8 cellular contexts compared by ENCODE assay signal in the genomic region with DNA sequence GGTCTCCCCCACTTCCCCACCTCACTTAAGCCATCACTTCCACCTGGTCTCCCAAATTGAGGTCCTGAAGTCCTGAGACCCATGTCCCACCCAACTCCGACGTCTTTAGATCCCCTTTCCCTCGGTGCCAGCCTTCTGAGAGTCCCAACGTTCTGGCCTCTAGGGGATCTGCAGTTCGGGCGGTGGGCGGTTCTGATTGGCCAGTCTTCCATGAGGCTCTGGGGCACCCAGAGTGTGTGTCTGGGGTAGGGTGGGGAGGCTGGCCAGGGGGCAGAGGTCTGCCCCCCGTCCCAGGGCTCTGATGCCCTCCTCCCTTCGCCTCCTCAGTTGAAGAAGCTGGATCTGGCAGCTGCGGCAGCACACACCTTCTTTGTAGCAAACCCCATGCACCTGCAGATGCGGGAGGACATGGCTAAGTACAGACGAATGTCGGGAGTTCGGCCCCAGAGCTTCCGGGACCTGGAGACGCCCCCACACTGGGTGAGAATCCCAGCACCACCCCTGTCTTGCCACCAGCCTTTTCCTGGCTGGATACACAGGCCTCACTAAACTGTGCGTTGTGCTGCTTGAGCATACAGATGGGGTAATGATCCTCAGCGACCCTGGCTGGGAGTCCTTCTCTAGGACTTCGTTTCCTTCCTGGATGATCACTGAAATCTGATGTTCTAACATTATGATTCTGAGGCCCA. TPM values are rescaled to one million over a fixed set of nuclear protein-coding genes. Genes with fewer than 3 reads are reported as not detected.
DNase-seq lines count a peak whose midpoint lies in the region; ATAC-seq, FAIRE-seq and TF ChIP-seq lines count a peak whose summit lies in the region.

No MANE protein-coding gene starts in this region.

- no peaks in the 10 kb centered on the region for H4K20me1 ChIP-seq in keratinocyte (ENCODE audit: control insufficient read depth, extremely low read depth, insufficient read depth, low read length)

- WGBS in thyroid gland, 2 donors = 53 to 57% methylated on average over 10 to 16 of the region's 19 CpGs

- H3K36me3 ChIP-seq in cardiac muscle cell = peaks cover 20% of the 10 kb centered on the region
- H3K36me3 ChIP-seq in ascending aorta = peaks cover 10 to 27% of the 10 kb centered on the region in 2 donors
- H3K36me3 ChIP-seq in keratinocyte (ENCODE audit: control insufficient read depth in 2 of 2, extremely low read depth in 1 of 2, insufficient read depth in 2 of 2, low read length in 2 of 2) = no peaks in the 10 kb centered on the region
- no peaks in the 10 kb centered on the region for H3K36me3 ChIP-seq in thyroid gland

- H3K9me1 ChIP-seq in keratinocyte (ENCODE audit: control insufficient read depth, extremely low read depth, insufficient read depth, low read length) = no peaks in the 10 kb centered on the region

- FAIRE-seq in keratinocyte (lab: Jason Lieb, UNC) = no peak

- peak overlapping the region; percentile 75 for H3K27ac ChIP-seq in cardiac muscle cell
- H3K27ac ChIP-seq in ascending aorta = peak overlapping the region; percentile 90
- no peak overlapping the region for H3K27ac ChIP-seq in keratinocyte (ENCODE audit: control insufficient read depth, insufficient read depth, low read length)
- H3K27ac ChIP-seq in thyroid gland = peak overlapping the region in 2 of 3 donors; percentile 70 to 80

- ATAC-seq in GM18867 (IDR thresholded peaks at IDR 0.05; ENCODE audit: unreplicated experiment) (no peak), GM19023 (IDR thresholded peaks at IDR 0.05; ENCODE audit: unreplicated experiment) (no peak)

- dilution Hi-C loops in keratinocyte (cut with MboI; ENCODE audit: extremely low pct_ligation_motif_present, low sequenced_read_pairs) = no loop called here

- H3K4me1 ChIP-seq in cardiac muscle cell (ENCODE audit: low read depth) (peaks cover 9% of the 10 kb centered on the region), ascending aorta (peaks cover 0 to 17% of the 10 kb centered on the region in 2 donors), keratinocyte (ENCODE audit: control insufficient read depth, extremely low read depth, insufficient read depth, low read length) (peaks cover 12% of the 10 kb centered on the region), thyroid gland (peaks cover 8 to 11% of the 10 kb centered on the region in 2 donors)

- H3K9me3 ChIP-seq in cardiac muscle cell (ENCODE audit: low read depth) (no peaks in the 10 kb centered on the region), ascending aorta (no peaks in the 10 kb centered on the region), keratinocyte (ENCODE audit: control insufficient read depth, low read depth, low read length) (no peaks in the 10 kb centered on the region), thyroid gland (no peaks in the 10 kb centered on the region)

- H3K4me3 ChIP-seq in cardiac muscle cell (peak overlapping the region; percentile 61), ascending aorta (peak overlapping the region; percentile 74 to 94), keratinocyte (ENCODE audit: control insufficient read depth in 2 of 3, extremely low read depth in 1 of 3, insufficient read depth in 2 of 3, low read depth in 1 of 3, low read length in 3 of 3) (peak overlapping the region; percentile 62 to 83 (median 82)), thyroid gland (replicated peaks in 1 of 3) (peak overlapping the region in 2 of 3 donors; percentile 61 to 93)

- DNase-seq in cardiac muscle cell (ENCODE audit: low read depth in 1 of 2, low spot score in 1 of 2) (peak in 1 of 2 donors; percentile 54), cardiac septum (ENCODE audit: low spot score) (no peak), ascending aorta (ENCODE audit: low spot score in 2 of 2) (no peak), keratinocyte (ENCODE audit: low read depth, low spot score) (no peak), thyroid gland (no peak), NCI-H146 (lab: John Stamatoyannopoulos, UW) (no peak)

- no peaks in the 10 kb centered on the region for H3K27me3 ChIP-seq in cardiac muscle cell
- no peaks in the 10 kb centered on the region for H3K27me3 ChIP-seq in ascending aorta
- peaks cover 42% of the 10 kb centered on the region for H3K27me3 ChIP-seq in keratinocyte (ENCODE audit: control insufficient read depth, extremely low read depth, insufficient read depth, low read length)
- no peaks in the 10 kb centered on the region for H3K27me3 ChIP-seq in thyroid gland

- peak overlapping the region; percentile 85 for H3K4me2 ChIP-seq in keratinocyte (ENCODE audit: control insufficient read depth, extremely low read depth, insufficient read depth, low read depth, low read length)

- H3K79me2 ChIP-seq in keratinocyte (ENCODE audit: control insufficient read depth, insufficient read depth, low read length) = no peaks in the 10 kb centered on the region

- intact Hi-C loops in cardiac septum (cut with DNase I) (loop anchor here (5.0 kb wide), 3 partner anchors 62 to 217 kb away; partner anchors contain the start of genes MLF2 and PTMS), ascending aorta (cut with DNase I) (loop anchor here (2.0 to 5.0 kb wide), 3 partner anchors 21 to 222 kb away; partner anchors contain the start of genes CDCA3, CHD4 and ZNF384), thyroid gland (cut with DNase I) (loop anchor here (10.0 kb wide), 1 partner anchor 205 kb away; no protein-coding TSS in a partner anchor)

- peak; percentile 20 for TF ChIP-seq CTCF in cardiac muscle cell (IDR thresholded peaks at IDR 0.05; ENCODE audit: low read depth, low read length)
- no peak for TF ChIP-seq CTCF in ascending aorta (IDR thresholded peaks at IDR 0.05)
- peak in 1 of 3 experiments; percentile 14 for TF ChIP-seq CTCF in keratinocyte (optimal IDR thresholded peaks at IDR 0.05 in 1 of 3, IDR thresholded peaks at IDR 0.05 in 1 of 3, conservative IDR thresholded peaks at IDR 0.05 in 1 of 3; ENCODE audit: extremely low read depth in 1 of 3, insufficient read depth in 2 of 3, low read length in 3 of 3)
- peak in 2 of 6 experiments; percentile 14 to 19 for TF ChIP-seq CTCF in thyroid gland (IDR thresholded peaks at IDR 0.05)

- TF ChIP-seq POLR2A in thyroid gland (IDR thresholded peaks at IDR 0.05) = no peak

- peak overlapping the region; percentile 71 for H3K9ac ChIP-seq in keratinocyte (ENCODE audit: control insufficient read depth, extremely low read depth, insufficient read depth, low read length)

- peak overlapping the region; percentile 89 for H2AFZ ChIP-seq in keratinocyte (ENCODE audit: control insufficient read depth, low read length)

RNA-seq across cellular contexts. Expression of gene P3H3, which starts 1.5 kb away (rescaled TPM):
- total RNA-seq in cardiac muscle cell (11.6 and 19.7 TPM in 2 replicates), cardiac septum (25.7 TPM), ascending aorta (62.2 TPM), thyroid gland (10 to 100 TPM; 13.6 to 27.9 (median 20.3) TPM)
- polyA plus RNA-seq in cardiac muscle cell (13.7 and 18.2 TPM in 2 replicates), keratinocyte (3.9 to 5.7 TPM (median 4.2 TPM) in 3 replicates)
- 1.6 TPM for polyA plus RNA-seq in keratinocyte (2011; ENCODE audit: low read depth)
- polyA plus RNA-seq in keratinocyte (2011; cell fraction: cytosol; rRNA removed) = 1.2 and 3.1 TPM in 2 replicates
- 8.5 and 10.8 TPM in 2 replicates for polyA plus RNA-seq in keratinocyte (2011; cell fraction: nucleus; rRNA removed)
- 3.0 and 9.1 TPM in 2 replicates for polyA plus RNA-seq in keratinocyte (2012; ENCODE audit: low replicate concordance)
- 3.7 to 7.5 TPM (median 3.9 TPM) in 3 replicates for polyA minus RNA-seq in keratinocyte
- polyA minus RNA-seq in keratinocyte (2011; cell fraction: cytosol; rRNA and poly(A)+ RNA removed) = 3.5 TPM
- 7.2 and 7.4 TPM in 2 replicates for polyA minus RNA-seq in keratinocyte (2011; cell fraction: nucleus; rRNA and poly(A)+ RNA removed)

RNA-seq across cellular contexts. Expression of gene GPR162, which starts 8.1 kb away (rescaled TPM):
- 41.1 and 51.0 TPM in 2 replicates for total RNA-seq in cardiac muscle cell
- 29.2 and 38.6 TPM in 2 replicates for polyA plus RNA-seq in cardiac muscle cell
- total RNA-seq in cardiac septum = 5.7 TPM
- total RNA-seq in ascending aorta = 9.4 TPM
- 0.05 to 0.10 TPM (median 0.09 TPM) in 3 replicates for polyA plus RNA-seq in keratinocyte
- polyA plus RNA-seq in keratinocyte (2011; ENCODE audit: low read depth) = not detected
- not detected in 2 replicates for polyA plus RNA-seq in keratinocyte (2011; cell fraction: cytosol; rRNA removed)
- 0.14 TPM in 1 of 2 replicates, not detected in the other for polyA plus RNA-seq in keratinocyte (2011; cell fraction: nucleus; rRNA removed)
- 0.10 TPM in 1 of 2 replicates, not detected in the other for polyA plus RNA-seq in keratinocyte (2012; ENCODE audit: low replicate concordance)
- polyA minus RNA-seq in keratinocyte = not detected in 3 replicates
- polyA minus RNA-seq in keratinocyte (2011; cell fraction: cytosol; rRNA and poly(A)+ RNA removed) = not detected
- polyA minus RNA-seq in keratinocyte (2011; cell fraction: nucleus; rRNA and poly(A)+ RNA removed) = not detected in 2 replicates
- total RNA-seq in thyroid gland = 1 to 10 TPM in 1 of 4 donors, under 1 TPM in 3; 0.34 to 1.1 (median 0.56) TPM

RNA-seq across cellular contexts. Expression of gene GNB3, which starts 11.0 kb away (rescaled TPM):
- 3.0 and 5.2 TPM in 2 replicates for total RNA-seq in cardiac muscle cell
- 1.7 and 2.1 TPM in 2 replicates for polyA plus RNA-seq in cardiac muscle cell
- 9.7 TPM for total RNA-seq in cardiac septum
- total RNA-seq in ascending aorta = 10.4 TPM
- 0.41 to 0.94 TPM (median 0.80 TPM) in 3 replicates for polyA plus RNA-seq in keratinocyte
- polyA plus RNA-seq in keratinocyte (2011; ENCODE audit: low read depth) = not detected
- 0.16 TPM in 2 replicates for polyA plus RNA-seq in keratinocyte (2011; cell fraction: cytosol; rRNA removed)
- 4.2 and 5.9 TPM in 2 replicates for polyA plus RNA-seq in keratinocyte (2011; cell fraction: nucleus; rRNA removed)
- polyA plus RNA-seq in keratinocyte (2012; ENCODE audit: low replicate concordance) = 0.44 and 0.77 TPM in 2 replicates
- 0.64 to 0.98 TPM (median 0.89 TPM) in 3 replicates for polyA minus RNA-seq in keratinocyte
- polyA minus RNA-seq in keratinocyte (2011; cell fraction: cytosol; rRNA and poly(A)+ RNA removed) = not detected
- 0.93 and 1.3 TPM in 2 replicates for polyA minus RNA-seq in keratinocyte (2011; cell fraction: nucleus; rRNA and poly(A)+ RNA removed)
- total RNA-seq in thyroid gland = 1 to 10 TPM in 3 of 4 donors, under 1 TPM in 1; 0.39 to 3.0 (median 2.1) TPM

RNA-seq across cellular contexts. Expression of gene CDCA3, which starts 21.4 kb away (rescaled TPM):
- total RNA-seq in cardiac muscle cell (11.5 and 42.8 TPM in 2 replicates), cardiac septum (0.65 TPM), ascending aorta (not detected), thyroid gland (1 to 10 TPM in 2 of 4 donors, under 1 TPM in 2; 0.73 to 1.3 (median 0.90) TPM)
- polyA plus RNA-seq in cardiac muscle cell (10.4 and 84.9 TPM in 2 replicates), keratinocyte (2.1 to 16.9 TPM (median 15.0 TPM) in 3 replicates)
- 0.62 TPM for polyA plus RNA-seq in keratinocyte (2011; ENCODE audit: low read depth)
- polyA plus RNA-seq in keratinocyte (2011; cell fraction: cytosol; rRNA removed) = 3.6 and 4.7 TPM in 2 replicates
- 7.3 and 8.3 TPM in 2 replicates for polyA plus RNA-seq in keratinocyte (2011; cell fraction: nucleus; rRNA removed)
- 0.55 and 15.7 TPM in 2 replicates for polyA plus RNA-seq in keratinocyte (2012; ENCODE audit: low replicate concordance)
- polyA minus RNA-seq in keratinocyte = 3.0 to 10.4 TPM (median 7.5 TPM) in 3 replicates
- 22.4 TPM for polyA minus RNA-seq in keratinocyte (2011; cell fraction: cytosol; rRNA and poly(A)+ RNA removed)
- polyA minus RNA-seq in keratinocyte (2011; cell fraction: nucleus; rRNA and poly(A)+ RNA removed) = 5.0 and 9.8 TPM in 2 replicates

RNA-seq across cellular contexts. Expression of gene USP5, which starts 22.3 kb away (rescaled TPM):
- total RNA-seq in cardiac muscle cell (145 and 150 TPM in 2 replicates), cardiac septum (83.5 TPM), ascending aorta (46.2 TPM), thyroid gland (10 to 100 TPM; 34.7 to 68.6 (median 58.9) TPM)
- polyA plus RNA-seq in cardiac muscle cell (156 TPM in 2 replicates), keratinocyte (58.3 to 84.1 TPM (median 67.2 TPM) in 3 replicates)
- 31.2 TPM for polyA plus RNA-seq in keratinocyte (2011; ENCODE audit: low read depth)
- polyA plus RNA-seq in keratinocyte (2011; cell fraction: cytosol; rRNA removed) = 42.8 and 66.5 TPM in 2 replicates
- polyA plus RNA-seq in keratinocyte (2011; cell fraction: nucleus; rRNA removed) = 94.0 and 116 TPM in 2 replicates
- polyA plus RNA-seq in keratinocyte (2012; ENCODE audit: low replicate concordance) = 44.4 and 76.0 TPM in 2 replicates
- polyA minus RNA-seq in keratinocyte = 122 to 148 TPM (median 148 TPM) in 3 replicates
- 95.2 TPM for polyA minus RNA-seq in keratinocyte (2011; cell fraction: cytosol; rRNA and poly(A)+ RNA removed)
- polyA minus RNA-seq in keratinocyte (2011; cell fraction: nucleus; rRNA and poly(A)+ RNA removed) = 67.8 and 83.2 TPM in 2 replicates
